ENCODE assay signal across 13 cellular contexts in the genomic region with DNA sequence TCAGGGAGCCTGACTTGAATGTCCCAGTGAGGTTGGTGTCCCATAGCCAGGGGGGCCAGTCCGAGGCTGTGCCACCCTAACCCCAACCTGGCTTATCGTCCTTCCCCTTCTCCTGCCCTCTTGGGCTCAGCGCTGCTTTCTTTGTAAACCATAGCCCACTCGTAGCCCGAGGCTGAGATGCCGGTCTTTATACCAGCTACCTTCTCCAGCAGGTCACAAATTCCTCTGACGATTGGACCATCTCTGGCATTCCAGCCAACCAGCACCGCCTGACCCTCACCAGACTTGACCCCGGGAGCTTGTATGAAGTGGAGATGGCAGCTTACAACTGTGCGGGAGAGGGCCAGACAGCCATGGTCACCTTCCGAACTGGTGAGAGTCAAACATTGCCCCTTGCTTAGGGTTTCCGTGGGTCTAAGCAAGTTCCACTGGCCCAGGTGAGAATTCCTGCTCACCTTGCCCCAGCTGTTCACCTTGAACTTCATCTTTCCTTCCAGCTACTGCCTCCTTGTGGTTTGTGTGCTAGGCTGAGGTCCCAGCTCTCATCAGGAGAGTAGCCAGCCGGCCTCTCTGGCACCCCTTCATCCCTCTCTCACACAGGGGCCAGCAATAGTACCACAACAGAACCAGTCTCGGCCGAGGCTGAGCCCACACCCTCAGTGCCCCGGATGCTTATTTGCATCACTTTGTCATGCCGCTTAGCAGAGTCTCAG.
DNase-seq lines count a peak whose midpoint lies in the region; FAIRE-seq and TF ChIP-seq lines count a peak whose summit lies in the region.
"Had no signal": no experiment of that assay in that cellular context is flagged by ENCODE, and none has a peak within 500 bp of the region (broad histone marks: within the 10 kb centered on the region; RNA-seq: fewer than 3 reads in every experiment).

No MANE protein-coding gene starts in this region.

- peak; percentile 33; the same call in 1 of the 2 replicates for TF ChIP-seq CTCF in LNCAP (IDR thresholded peaks at IDR 0.05)
- peak; percentile 47 for TF ChIP-seq CTCF in epithelial cell of proximal tubule (conservative IDR thresholded peaks at IDR 0.05; ENCODE audit: low read depth, low read length)

- peaks cover 31% of the 10 kb centered on the region for H3K36me3 ChIP-seq in rectal smooth muscle tissue (ENCODE audit: control insufficient read depth, insufficient read depth, low read length)
- H3K36me3 ChIP-seq: gastrocnemius medialis, left lung had no signal

- FAIRE-seq in GM18507 (lab: Jason Lieb, UNC) = peak; percentile 60

- peaks cover 21% of the 10 kb centered on the region for H3K4me1 ChIP-seq in rectal smooth muscle tissue (ENCODE audit: control insufficient read depth, insufficient read depth, low read length)
- H3K4me1 ChIP-seq: parathyroid adenoma had no signal

- H3K27me3 ChIP-seq in rectal smooth muscle tissue (ENCODE audit: control insufficient read depth, insufficient read depth, low read length) = no peaks in the 10 kb centered on the region
- H3K27me3 ChIP-seq: gastrocnemius medialis, left lung had no signal

- H3K9ac ChIP-seq in rectal smooth muscle tissue (ENCODE audit: low read length) = no peak overlapping the region
- H3K9ac ChIP-seq: parathyroid adenoma had no signal

- no peak overlapping the region for H3K4me3 ChIP-seq in epithelial cell of proximal tubule (ENCODE audit: low read depth, low read length)
- no peak overlapping the region for H3K4me3 ChIP-seq in rectal smooth muscle tissue (ENCODE audit: low read length)
- H3K4me3 ChIP-seq: coronary artery, gastrocnemius medialis, left lung had no signal

- DNase-seq in GM18507 (ENCODE audit: extremely low spot score, insufficient read length, low read depth) = no peak
- no peak for DNase-seq in epithelial cell of proximal tubule (ENCODE audit: low read depth)
- DNase-seq in NCI-H524 (lab: John Stamatoyannopoulos, UW) = no peak
- no peak for DNase-seq in NCI-H1092 treated with DMSO at 0.1 percent for 48 hours (lab: John Stamatoyannopoulos, UW)
- no peak for DNase-seq in activated naive CD4-positive, alpha-beta T cell (lab: John Stamatoyannopoulos, UW)
- DNase-seq: activated naive CD4-positive, alpha-beta T cell treated with anti-CD3 and anti-CD28 coated beads, Interleukin-2, amount 50 U/mL, for 16 hours; gastrocnemius medialis; left lung; NCI-H187 had no signal

- peak overlapping the region; percentile 10 for H3K27ac ChIP-seq in rectal smooth muscle tissue (ENCODE audit: low read depth, low read length)
- H3K27ac ChIP-seq: gastrocnemius medialis, left lung, parathyroid adenoma had no signal
